26 cellular contexts compared by ENCODE assay signal in the genomic region with DNA sequence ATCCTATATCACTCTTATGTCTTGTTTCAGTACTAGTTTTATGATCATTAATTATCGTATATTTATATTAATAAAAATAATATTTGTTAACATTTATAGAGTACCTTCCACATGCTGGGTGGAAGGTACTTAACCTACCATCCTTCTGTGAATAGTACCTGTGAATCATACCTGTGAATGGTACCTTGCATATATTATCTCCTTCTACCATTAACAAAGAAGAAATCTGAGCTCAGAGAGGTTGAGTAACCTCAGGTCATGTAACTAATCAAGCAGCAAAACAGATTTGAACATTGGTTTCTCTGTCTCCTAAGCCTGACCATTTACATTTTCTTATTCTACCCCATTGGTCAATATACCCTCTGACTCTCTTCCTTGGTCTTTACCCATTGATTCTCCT.
DNase-seq lines count a peak whose midpoint lies in the region; ATAC-seq, FAIRE-seq and TF ChIP-seq lines count a peak whose summit lies in the region.
"Had no signal": no experiment of that assay in that cellular context is flagged by ENCODE, and none has a peak within 500 bp of the region (broad histone marks: within the 10 kb centered on the region; RNA-seq: fewer than 3 reads in every experiment).

No MANE protein-coding gene starts in this region.

- no peak overlapping the region for H3K14ac ChIP-seq in mesenchymal stem cell (ENCODE audit: low read length in 2 of 2)

- H3K9me3 ChIP-seq in mesenchymal stem cell (ENCODE audit: control insufficient read depth, low read length), result no peaks in the 10 kb centered on the region
- H3K9me3 ChIP-seq: BE2C had no signal

- H3K79me1 ChIP-seq in mesenchymal stem cell (replicated peaks; ENCODE audit: low read length, poor library complexity, severe bottlenecking), result peaks cover 3% of the 10 kb centered on the region

- H3K4me1 ChIP-seq in foreskin keratinocyte (no peaks in the 10 kb centered on the region), mesenchymal stem cell (ENCODE audit: control insufficient read depth, insufficient read depth, low read depth, low read length) (peaks cover 3% of the 10 kb centered on the region)
- H3K4me1 ChIP-seq: BE2C, BLaER1 had no signal

- ATAC-seq in foreskin keratinocyte, result peak; percentile 54
- no peak for ATAC-seq in HG03135 (IDR thresholded peaks at IDR 0.05; ENCODE audit: unreplicated experiment)
- ATAC-seq: GM12878 had no signal

- H2BK120ac ChIP-seq in mesenchymal stem cell (ENCODE audit: low read depth, low read length), result no peak overlapping the region

- peak overlapping the region; percentile 98 for H2AK5ac ChIP-seq in mesenchymal stem cell (ENCODE audit: low read length, severe bottlenecking)

- no peak overlapping the region for H4K8ac ChIP-seq in mesenchymal stem cell (ENCODE audit: low read length)

- peak; percentile 18 for FAIRE-seq in bronchial epithelial cell (lab: Jason Lieb, UNC)
- FAIRE-seq: A204.1, GM12878, GM12892, GM18507 had no signal

- no peak overlapping the region for H3K23ac ChIP-seq in mesenchymal stem cell (ENCODE audit: low read length in 2 of 2)

- H3K36me3 ChIP-seq in bronchial epithelial cell (ENCODE audit: control insufficient read depth, insufficient read depth, low read length), result no peaks in the 10 kb centered on the region
- H3K36me3 ChIP-seq in mesenchymal stem cell (ENCODE audit: control insufficient read depth in 1 of 2, insufficient read depth in 2 of 2, low read depth in 1 of 2, low read length in 2 of 2), result no peaks in the 10 kb centered on the region
- H3K36me3 ChIP-seq: BE2C, BLaER1 had no signal

- no peak overlapping the region for H2BK15ac ChIP-seq in mesenchymal stem cell (ENCODE audit: low read depth, poor library complexity, severe bottlenecking)

- H2BK12ac ChIP-seq in mesenchymal stem cell (ENCODE audit: low read length in 2 of 2), result no peak overlapping the region

- H3K4me2 ChIP-seq in mesenchymal stem cell (ENCODE audit: low read length, poor library complexity, severe bottlenecking), result no peak overlapping the region
- H3K4me2 ChIP-seq: BLaER1 had no signal

- H4K91ac ChIP-seq in mesenchymal stem cell (ENCODE audit: low read length), result no peak overlapping the region

- no peak overlapping the region for H2AFZ ChIP-seq in mesenchymal stem cell (ENCODE audit: low read depth, low read length)

- H3K4ac ChIP-seq in mesenchymal stem cell (ENCODE audit: low read depth in 1 of 2, low read length in 2 of 2), result no peak overlapping the region

- H3K4me3 ChIP-seq in bronchial epithelial cell (ENCODE audit: low read depth, low read length), result no peak overlapping the region
- H3K4me3 ChIP-seq in mesenchymal stem cell (ENCODE audit: insufficient read depth in 1 of 2, low read depth in 1 of 2, low read length in 2 of 2), result no peak overlapping the region
- H3K4me3 ChIP-seq: BLaER1, GM12878 had no signal

- no peak overlapping the region for H3K9ac ChIP-seq in mesenchymal stem cell (ENCODE audit: low read length)
- H3K9ac ChIP-seq: BLaER1 had no signal

- H3K18ac ChIP-seq in mesenchymal stem cell (ENCODE audit: low read depth in 1 of 2, low read length in 2 of 2), result no peak overlapping the region

- no peak overlapping the region for H3K27ac ChIP-seq in foreskin keratinocyte
- H3K27ac ChIP-seq in mesenchymal stem cell (ENCODE audit: low read length, poor library complexity, severe bottlenecking), result no peak overlapping the region
- H3K27ac ChIP-seq: BLaER1 had no signal

- H3K27me3 ChIP-seq in bronchial epithelial cell (ENCODE audit: control insufficient read depth, insufficient read depth, low read length) (no peaks in the 10 kb centered on the region), foreskin keratinocyte (no peaks in the 10 kb centered on the region), mesenchymal stem cell (ENCODE audit: control insufficient read depth in 1 of 2, insufficient read depth in 1 of 2, low read length in 2 of 2) (no peaks in the 10 kb centered on the region)
- H3K27me3 ChIP-seq: BE2C, BLaER1 had no signal

- no peak for TF ChIP-seq CTCF in bronchial epithelial cell (IDR thresholded peaks at IDR 0.05; ENCODE audit: insufficient read depth, low read length, severe bottlenecking)
- no peak for TF ChIP-seq CTCF in foreskin keratinocyte (conservative IDR thresholded peaks at IDR 0.05)

- H2BK5ac ChIP-seq in mesenchymal stem cell (ENCODE audit: low read depth, low read length, poor library complexity, severe bottlenecking), result no peak overlapping the region

- WGBS in mesenchymal stem cell, result no CpG with 5 or more reads among the region's 1 CpG

- DNase-seq in bronchial epithelial cell (ENCODE audit: low read depth), result peak; percentile 66
- peak in 1 of 2 donors; percentile 39 for DNase-seq in foreskin keratinocyte
- DNase-seq in mesenchymal stem cell, result no peak
- no peak for DNase-seq in stimulated activated CD4-positive, alpha-beta T cell treated with anti-CD3 and anti-CD28 coated beads, Interleukin-12 subunit alpha, Interleukin-12 subunit beta, amount 100 ng/mL, for 4 hours
- DNase-seq in stimulated activated CD4-positive, alpha-beta T cell treated with anti-CD3 and anti-CD28 coated beads, Interleukin-4, amount 100 ng/mL, for 24 hours, result no peak
- DNase-seq: 8988T; ACHN; BE2C; C1 segment of cervical spinal cord; CD4-positive, alpha-beta memory T cell; CD4-positive, CD25-positive, alpha-beta regulatory T cell; CD8-positive, alpha-beta memory T cell; COR-L47; DMS 273 treated with DMSO at 0.1 percent for 48 hours; DMS153; DMS53; DMS79; DND-41; EL; GDM1 had no signal
